Comparison of ENCODE assay signal across 22 cellular contexts in genomic region chr3:138898708-138899107, GRCh38. TPM values are rescaled to one million over a fixed set of nuclear protein-coding genes. Genes with fewer than 3 reads are reported as not detected.
DNase-seq lines count a peak whose midpoint lies in the region; ATAC-seq and TF ChIP-seq lines count a peak whose summit lies in the region.
"Had no signal": no experiment of that assay in that cellular context is flagged by ENCODE, and none has a peak within 500 bp of the region (broad histone marks: within the 10 kb centered on the region; RNA-seq: fewer than 3 reads in every experiment).

No MANE protein-coding gene starts in this region.

- no peak overlapping the region for H3K4me3 ChIP-seq in heart left ventricle
- H3K4me3 ChIP-seq in right cardiac atrium (ENCODE audit: low read length) = no peak overlapping the region
- no peak overlapping the region for H3K4me3 ChIP-seq in heart right ventricle
- no peak overlapping the region for H3K4me3 ChIP-seq in osteoblast (ENCODE audit: insufficient read depth, low read length)
- H3K4me3 ChIP-seq in H7 (ENCODE audit: insufficient read depth, low read depth, low read length) = no peak overlapping the region
- H3K4me3 ChIP-seq: SK-N-MC had no signal

- no peak overlapping the region for H2AFZ ChIP-seq in osteoblast (ENCODE audit: low read length)

- H3K4me2 ChIP-seq in osteoblast (ENCODE audit: insufficient read depth, low read length) = peak overlapping the region; percentile 6
- H3K4me2 ChIP-seq: KMS-11 had no signal

- ATAC-seq in heart left ventricle (no peak), right cardiac atrium (no peak), heart right ventricle (peak in 1 of 8 donors; percentile 32)
- ATAC-seq: HepG2 had no signal

- H3K36me3 ChIP-seq in heart left ventricle (no peaks in the 10 kb centered on the region), heart right ventricle (no peaks in the 10 kb centered on the region), osteoblast (ENCODE audit: insufficient read depth, low read length) (no peaks in the 10 kb centered on the region), H7 (replicated peaks; ENCODE audit: control insufficient read depth, insufficient read depth, low read length) (no peaks in the 10 kb centered on the region)
- H3K36me3 ChIP-seq: BE2C had no signal

- TF ChIP-seq CTCF in heart left ventricle (IDR thresholded peaks at IDR 0.05) = no peak
- no peak for TF ChIP-seq CTCF in heart right ventricle (IDR thresholded peaks at IDR 0.05)
- TF ChIP-seq CTCF in osteoblast (IDR thresholded peaks at IDR 0.05; ENCODE audit: extremely low read depth, low read depth, low read length) = no peak
- no peak for TF ChIP-seq CTCF in GM13977 (IDR thresholded peaks at IDR 0.05; ENCODE audit: extremely low read depth, insufficient read depth, missing control alignments)

- H3K79me2 ChIP-seq in osteoblast (ENCODE audit: insufficient read depth, low read length) = no peaks in the 10 kb centered on the region

- no peaks in the 10 kb centered on the region for H4K20me1 ChIP-seq in osteoblast (ENCODE audit: insufficient read depth, low read length)

- intact Hi-C loops in heart left ventricle (cut with DNase I) = loop anchor here in 2 of 10 donors (5.0 kb wide), 2 partner anchors 51 to 61 kb away; no protein-coding TSS in a partner anchor
- intact Hi-C loops in right cardiac atrium (cut with DNase I) = no loop called here
- intact Hi-C loops in heart right ventricle (cut with DNase I) = loop anchor here in 1 of 10 donors (5.0 kb wide), 1 partner anchor 66 kb away; the partner anchor contains the start of gene PIK3CB

- H3K9me3 ChIP-seq in heart left ventricle (no peaks in the 10 kb centered on the region), right cardiac atrium (ENCODE audit: control insufficient read depth, low read length) (no peaks in the 10 kb centered on the region), heart right ventricle (no peaks in the 10 kb centered on the region), osteoblast (ENCODE audit: low read depth, low read length) (no peaks in the 10 kb centered on the region)
- H3K9me3 ChIP-seq: BE2C had no signal

- H3K4me1 ChIP-seq in heart left ventricle = peaks cover 7 to 26% (median 19%) of the 10 kb centered on the region in 12 donors
- H3K4me1 ChIP-seq in right cardiac atrium (ENCODE audit: control insufficient read depth, insufficient read depth, low read length) = peaks cover 1% of the 10 kb centered on the region
- H3K4me1 ChIP-seq in heart right ventricle = peaks cover 9 to 45% (median 28%) of the 10 kb centered on the region in 9 donors
- H3K4me1 ChIP-seq in osteoblast (ENCODE audit: insufficient read depth, low read length) = peaks cover 11% of the 10 kb centered on the region
- H3K4me1 ChIP-seq: BE2C had no signal

- in situ Hi-C loops in GM13977 (cut with MboI; ENCODE audit: low pct_unique_long_range_greater_than_20kb, low sequenced_read_pairs, unreplicated experiment) = no loop called here

- TF ChIP-seq POLR2A in heart left ventricle (IDR thresholded peaks at IDR 0.05) = no peak

- peak overlapping the region in 11 of 12 donors; percentile 5 to 73 (median 51) for H3K27ac ChIP-seq in heart left ventricle
- no peak overlapping the region for H3K27ac ChIP-seq in right cardiac atrium (ENCODE audit: low read length)
- H3K27ac ChIP-seq in heart right ventricle = peak overlapping the region; percentile 15 to 88 (median 72)
- H3K27ac ChIP-seq in osteoblast (ENCODE audit: low read depth, low read length) = no peak overlapping the region
- H3K27ac ChIP-seq: KMS-11, SK-N-MC had no signal

- no peaks in the 10 kb centered on the region for H3K27me3 ChIP-seq in heart left ventricle
- no peaks in the 10 kb centered on the region for H3K27me3 ChIP-seq in right cardiac atrium (ENCODE audit: control insufficient read depth, insufficient read depth)
- no peaks in the 10 kb centered on the region for H3K27me3 ChIP-seq in heart right ventricle
- H3K27me3 ChIP-seq in osteoblast (ENCODE audit: insufficient read depth, low read length) = no peaks in the 10 kb centered on the region
- H3K27me3 ChIP-seq in H7 (ENCODE audit: control insufficient read depth, insufficient read depth, low read length) = no peaks in the 10 kb centered on the region
- H3K27me3 ChIP-seq: BE2C had no signal

- no peak for DNase-seq in heart left ventricle
- DNase-seq in right cardiac atrium = no peak
- DNase-seq in heart right ventricle = no peak
- DNase-seq in osteoblast (ENCODE audit: insufficient read length, low spot score, missing footprints) = no peak
- no peak for DNase-seq in superior temporal gyrus (ENCODE audit: extremely low spot score)
- DNase-seq in H7 = no peak
- DNase-seq in GM13977 (ENCODE audit: low spot score) = no peak
- no peak for DNase-seq in HK-2 (ENCODE audit: unreplicated experiment)
- DNase-seq: BE2C; CD4-positive, alpha-beta T cell; COR-L47; DMS79; NCI-H1105; NCI-H146; NCI-H2029 treated with DMSO at 0.1 percent for 48 hours; NCI-H524; NCI-H82; SHP77 treated with DMSO at 0.1 percent for 48 hours had no signal

RNA-seq across cellular contexts. Expression of gene FOXL2, which starts 48.2 kb away (rescaled TPM):
- total RNA-seq in heart left ventricle = not detected
- not detected for polyA plus RNA-seq in heart left ventricle
- not detected for total RNA-seq in right cardiac atrium
- not detected for polyA plus RNA-seq in right cardiac atrium
- under 1 TPM in 1 of 10 donors, not detected in 9; 0.12 TPM for total RNA-seq in heart right ventricle
- polyA plus RNA-seq in heart right ventricle = not detected
- under 0.01 and 0.36 TPM in 2 replicates for total RNA-seq in osteoblast
- total RNA-seq in H7 (2014; rRNA removed; shearing (Covaris generic)) = 1.6 and 2.2 TPM in 2 replicates
- total RNA-seq: CD4-positive, alpha-beta T cell; HepG2 had no signal
- polyA plus RNA-seq: HepG2 had no signal

RNA-seq across cellular contexts. Expression of gene FOXL2NB, which starts 48.3 kb away (rescaled TPM):
- total RNA-seq in heart left ventricle (under 1 TPM in 1 of 9 donors, not detected in 8; 0.25 TPM), right cardiac atrium (not detected), heart right ventricle (under 1 TPM in 2 of 10 donors, not detected in 8; 0.06 to 0.13 TPM), osteoblast (0.36 TPM in 1 of 2 replicates, not detected in the other)
- polyA plus RNA-seq in heart left ventricle (not detected), right cardiac atrium (not detected), heart right ventricle (under 1 TPM in 1 of 2 donors, not detected in 1; 0.01 TPM)
- total RNA-seq in H7 (2014; rRNA removed; shearing (Covaris generic)) = 3.9 and 5.5 TPM in 2 replicates
- total RNA-seq: CD4-positive, alpha-beta T cell; HepG2; RPMI7951 had no signal
- polyA plus RNA-seq: HepG2 had no signal

Comparison
In these comparisons a context has a peak if more than half of its experiments do, and no peak if none do; other contexts are left out.
1. H3K27ac ChIP-seq: peak in heart left ventricle (11 of 12) and heart right ventricle (10 of 10); none in right cardiac atrium (single experiment) and osteoblast (single experiment).